ENCODE assay signal across 1 cellular context in the genomic region with DNA sequence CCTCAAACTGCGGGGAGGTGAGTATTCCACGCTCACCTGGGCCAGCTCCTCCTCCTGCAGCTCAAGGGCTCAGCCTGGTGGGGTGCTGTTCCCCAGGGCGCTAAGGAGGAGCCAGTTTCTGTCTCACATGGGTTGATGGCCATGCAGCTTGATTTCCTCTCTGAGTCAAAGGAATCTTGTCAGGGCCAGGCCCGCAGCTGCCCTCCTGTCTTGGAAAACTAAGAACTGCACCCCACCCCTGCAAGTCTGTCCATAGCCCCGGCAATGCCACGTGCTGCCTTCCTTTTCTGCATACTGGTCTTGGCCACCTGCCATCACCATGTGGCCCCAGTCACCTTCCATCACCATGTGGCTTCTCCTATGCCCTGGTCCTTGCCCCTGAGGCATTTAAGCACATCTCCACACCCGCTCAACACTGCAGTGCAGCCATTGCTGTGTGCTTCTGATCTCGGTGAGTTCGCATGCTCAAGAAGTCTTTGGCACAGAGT.
A peak's percentile ranks its signal among the peaks of the same experiment; 100 is the strongest.
TF ChIP-seq lines count a peak whose summit lies in the region.

No MANE protein-coding gene starts in this region.

TF ChIP-seq in K562, 482 proteins besides CTCF, POLR2A, EP300 and RAD21 (continued from another document and continues in another):
- TF ChIP-seq STAT5B (CRISPR knock-in tag; IDR thresholded peaks at IDR 0.05): no peak
- no peak for TF ChIP-seq ESRRA (IDR thresholded peaks at IDR 0.05; ENCODE audit: borderline replicate concordance, low read depth)
- TF ChIP-seq SRSF3 (IDR thresholded peaks at IDR 0.05; ENCODE audit: insufficient read depth, low read length): no peak
- TF ChIP-seq TAF7 (tag; IDR thresholded peaks at IDR 0.05): no peak
- TF ChIP-seq, protein P1, sequence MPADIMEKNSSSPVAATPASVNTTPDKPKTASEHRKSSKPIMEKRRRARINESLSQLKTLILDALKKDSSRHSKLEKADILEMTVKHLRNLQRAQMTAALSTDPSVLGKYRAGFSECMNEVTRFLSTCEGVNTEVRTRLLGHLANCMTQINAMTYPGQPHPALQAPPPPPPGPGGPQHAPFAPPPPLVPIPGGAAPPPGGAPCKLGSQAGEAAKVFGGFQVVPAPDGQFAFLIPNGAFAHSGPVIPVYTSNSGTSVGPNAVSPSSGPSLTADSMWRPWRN (IDR thresholded peaks at IDR 0.05; ENCODE audit: low read depth): no peak
- peak; percentile 69; the same call in 1 of the 2 replicates for TF ChIP-seq ZNF282 (CRISPR knock-in tag; IDR thresholded peaks at IDR 0.05)
- TF ChIP-seq ADNP (tag; IDR thresholded peaks at IDR 0.05): no peak
- no peak for TF ChIP-seq TAF1 (IDR thresholded peaks at IDR 0.05; ENCODE audit: control insufficient read depth, extremely low read depth, insufficient read depth, low read length, severe bottlenecking)
- TF ChIP-seq NFXL1 (CRISPR knock-in tag; IDR thresholded peaks at IDR 0.05): no peak
- TF ChIP-seq HMG20B (CRISPR knock-in tag; IDR thresholded peaks at IDR 0.05): no peak
- TF ChIP-seq FOXJ3 (CRISPR knock-in tag; IDR thresholded peaks at IDR 0.05): no peak
- no peak for TF ChIP-seq GATAD2A (IDR thresholded peaks at IDR 0.05)
- TF ChIP-seq, protein P2, sequence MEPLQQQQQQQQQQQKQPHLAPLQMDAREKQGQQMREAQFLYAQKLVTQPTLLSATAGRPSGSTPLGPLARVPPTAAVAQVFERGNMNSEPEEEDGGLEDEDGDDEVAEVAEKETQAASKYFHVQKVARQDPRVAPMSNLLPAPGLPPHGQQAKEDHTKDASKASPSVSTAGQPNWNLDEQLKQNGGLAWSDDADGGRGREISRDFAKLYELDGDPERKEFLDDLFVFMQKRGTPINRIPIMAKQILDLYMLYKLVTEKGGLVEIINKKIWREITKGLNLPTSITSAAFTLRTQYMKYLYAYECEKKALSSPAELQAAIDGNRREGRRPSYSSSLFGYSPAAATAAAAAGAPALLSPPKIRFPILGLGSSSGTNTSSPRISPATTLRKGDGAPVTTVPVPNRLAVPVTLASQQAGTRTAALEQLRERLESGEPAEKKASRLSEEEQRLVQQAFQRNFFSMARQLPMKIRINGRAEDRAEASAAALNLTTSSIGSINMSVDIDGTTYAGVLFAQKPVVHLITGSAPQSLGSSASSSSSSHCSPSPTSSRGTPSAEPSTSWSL (CRISPR knock-in tag; IDR thresholded peaks at IDR 0.05; ENCODE audit: borderline replicate concordance): no peak
- TF ChIP-seq MNT (conservative IDR thresholded peaks at IDR 0.05): 0 out of 4 replicates have a peak, but pooled peaks of 1 of the 2 experiments have one; percentile 37
- TF ChIP-seq SMARCA4 (IDR thresholded peaks at IDR 0.05): no peak
- no peak for TF ChIP-seq JUNB (CRISPR knock-in tag; conservative IDR thresholded peaks at IDR 0.05)
- no peak for TF ChIP-seq BRD9 (IDR thresholded peaks at IDR 0.05; ENCODE audit: low read depth, partially characterized antibody)
- TF ChIP-seq, protein P3, sequence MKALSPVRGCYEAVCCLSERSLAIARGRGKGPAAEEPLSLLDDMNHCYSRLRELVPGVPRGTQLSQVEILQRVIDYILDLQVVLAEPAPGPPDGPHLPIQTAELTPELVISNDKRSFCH (CRISPR knock-in tag; IDR thresholded peaks at IDR 0.05): no peak
- TF ChIP-seq, protein P3 (tag; IDR thresholded peaks at IDR 0.05): 0 out of 2 replicates have a peak, but pooled peaks have one; percentile 41
- no peak for TF ChIP-seq SIRT6 (IDR thresholded peaks at IDR 0.05; ENCODE audit: low read depth, low read length)
- no peak; the same call in none of the 2 replicates for TF ChIP-seq STAG1 (CRISPR knock-in tag; IDR thresholded peaks at IDR 0.05; ENCODE audit: borderline replicate concordance)
- TF ChIP-seq MCM3 (IDR thresholded peaks at IDR 0.05): peak; percentile 30; the same call in 1 of the 2 replicates
- no peak for TF ChIP-seq TCF7L2 (IDR thresholded peaks at IDR 0.05; ENCODE audit: low read depth, low read length)
- TF ChIP-seq ZNF3 (CRISPR knock-in tag; IDR thresholded peaks at IDR 0.05): no peak
- TF ChIP-seq FOXA3 (CRISPR knock-in tag; conservative IDR thresholded peaks at IDR 0.05 in 1 of 2, IDR thresholded peaks at IDR 0.05 in 1 of 2): peak in 1 of 2 experiments; percentile 82; a peak in 2 of 4 replicates
- no peak for TF ChIP-seq BRCA1 (IDR thresholded peaks at IDR 0.05)
- no peak for TF ChIP-seq BRCA1 (CRISPR knock-in tag; IDR thresholded peaks at IDR 0.05)
- TF ChIP-seq MTA3 (IDR thresholded peaks at IDR 0.05; ENCODE audit: borderline replicate concordance): no peak
- TF ChIP-seq KLF16 (IDR thresholded peaks at IDR 0.05): no peak
- no peak for TF ChIP-seq ELF2 (CRISPR knock-in tag; IDR thresholded peaks at IDR 0.05)
- TF ChIP-seq, protein P4, sequence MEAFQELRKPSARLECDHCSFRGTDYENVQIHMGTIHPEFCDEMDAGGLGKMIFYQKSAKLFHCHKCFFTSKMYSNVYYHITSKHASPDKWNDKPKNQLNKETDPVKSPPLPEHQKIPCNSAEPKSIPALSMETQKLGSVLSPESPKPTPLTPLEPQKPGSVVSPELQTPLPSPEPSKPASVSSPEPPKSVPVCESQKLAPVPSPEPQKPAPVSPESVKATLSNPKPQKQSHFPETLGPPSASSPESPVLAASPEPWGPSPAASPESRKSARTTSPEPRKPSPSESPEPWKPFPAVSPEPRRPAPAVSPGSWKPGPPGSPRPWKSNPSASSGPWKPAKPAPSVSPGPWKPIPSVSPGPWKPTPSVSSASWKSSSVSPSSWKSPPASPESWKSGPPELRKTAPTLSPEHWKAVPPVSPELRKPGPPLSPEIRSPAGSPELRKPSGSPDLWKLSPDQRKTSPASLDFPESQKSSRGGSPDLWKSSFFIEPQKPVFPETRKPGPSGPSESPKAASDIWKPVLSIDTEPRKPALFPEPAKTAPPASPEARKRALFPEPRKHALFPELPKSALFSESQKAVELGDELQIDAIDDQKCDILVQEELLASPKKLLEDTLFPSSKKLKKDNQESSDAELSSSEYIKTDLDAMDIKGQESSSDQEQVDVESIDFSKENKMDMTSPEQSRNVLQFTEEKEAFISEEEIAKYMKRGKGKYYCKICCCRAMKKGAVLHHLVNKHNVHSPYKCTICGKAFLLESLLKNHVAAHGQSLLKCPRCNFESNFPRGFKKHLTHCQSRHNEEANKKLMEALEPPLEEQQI (IDR thresholded peaks at IDR 0.05): no peak
- no peak for TF ChIP-seq NBN (IDR thresholded peaks at IDR 0.05; ENCODE audit: low read depth)
- no peak for TF ChIP-seq HDAC6 (IDR thresholded peaks at IDR 0.05; ENCODE audit: low read depth, low read length)
- no peak; the same call in 1 of the 2 replicates for TF ChIP-seq CTBP1 (IDR thresholded peaks at IDR 0.05; ENCODE audit: borderline replicate concordance)
- TF ChIP-seq CHCHD3 (CRISPR knock-in tag; IDR thresholded peaks at IDR 0.05): no peak
- TF ChIP-seq AFF1 (IDR thresholded peaks at IDR 0.05; ENCODE audit: low read depth in 1 of 2, partially characterized antibody in 2 of 2): no peak
- no peak for TF ChIP-seq PHTF2 (CRISPR knock-in tag; IDR thresholded peaks at IDR 0.05)
- no peak for TF ChIP-seq CBFA2T3 (IDR thresholded peaks at IDR 0.05)
- TF ChIP-seq MAFF (IDR thresholded peaks at IDR 0.05; ENCODE audit: low read length): no peak
- no peak for TF ChIP-seq U2AF2 (optimal IDR thresholded peaks at IDR 0.05; ENCODE audit: low read depth, low read length)
- TF ChIP-seq ZBTB12 (CRISPR knock-in tag; IDR thresholded peaks at IDR 0.05): no peak
- TF ChIP-seq ZEB2 (IDR thresholded peaks at IDR 0.05): no peak
- no peak for TF ChIP-seq TOE1 (IDR thresholded peaks at IDR 0.05; ENCODE audit: borderline replicate concordance)
- no peak for TF ChIP-seq TOE1 (CRISPR knock-in tag; IDR thresholded peaks at IDR 0.05; ENCODE audit: borderline replicate concordance, low read depth)
- TF ChIP-seq RB1 (IDR thresholded peaks at IDR 0.05; ENCODE audit: low read depth): peak; percentile 45; the same call in 1 of the 2 replicates
- TF ChIP-seq SNRNP70 (optimal IDR thresholded peaks at IDR 0.05; ENCODE audit: low read depth, low read length): no peak
- TF ChIP-seq MEF2D (tag; conservative IDR thresholded peaks at IDR 0.05; ENCODE audit: low read depth): no peak
- TF ChIP-seq POLR2B (IDR thresholded peaks at IDR 0.05; ENCODE audit: low read depth, partially characterized antibody): no peak
- peak; percentile 72; the same call in 1 of the 2 replicates for TF ChIP-seq TFAP4 (CRISPR knock-in tag; IDR thresholded peaks at IDR 0.05; ENCODE audit: borderline replicate concordance)
- TF ChIP-seq MTA1 (IDR thresholded peaks at IDR 0.05; ENCODE audit: borderline replicate concordance): no peak
- no peak for TF ChIP-seq PCBP1 (IDR thresholded peaks at IDR 0.05; ENCODE audit: low read depth, low read length, poor library complexity, severe bottlenecking)
- no peak for TF ChIP-seq ELF1 (tag; IDR thresholded peaks at IDR 0.05)
- TF ChIP-seq CBX3 (IDR thresholded peaks at IDR 0.05; ENCODE audit: borderline replicate concordance in 1 of 2, low read length in 2 of 2): peak in 1 of 2 experiments; percentile 70; a peak in 1 of 3 replicates
- no peak for TF ChIP-seq THRB (CRISPR knock-in tag; conservative IDR thresholded peaks at IDR 0.05)
- TF ChIP-seq SMAD4 (CRISPR knock-in tag; conservative IDR thresholded peaks at IDR 0.05): no peak
- TF ChIP-seq C11orf30 (IDR thresholded peaks at IDR 0.05; ENCODE audit: low read depth): no peak
